Comparison of ENCODE assay signal across 1 cellular context in the genomic region with DNA sequence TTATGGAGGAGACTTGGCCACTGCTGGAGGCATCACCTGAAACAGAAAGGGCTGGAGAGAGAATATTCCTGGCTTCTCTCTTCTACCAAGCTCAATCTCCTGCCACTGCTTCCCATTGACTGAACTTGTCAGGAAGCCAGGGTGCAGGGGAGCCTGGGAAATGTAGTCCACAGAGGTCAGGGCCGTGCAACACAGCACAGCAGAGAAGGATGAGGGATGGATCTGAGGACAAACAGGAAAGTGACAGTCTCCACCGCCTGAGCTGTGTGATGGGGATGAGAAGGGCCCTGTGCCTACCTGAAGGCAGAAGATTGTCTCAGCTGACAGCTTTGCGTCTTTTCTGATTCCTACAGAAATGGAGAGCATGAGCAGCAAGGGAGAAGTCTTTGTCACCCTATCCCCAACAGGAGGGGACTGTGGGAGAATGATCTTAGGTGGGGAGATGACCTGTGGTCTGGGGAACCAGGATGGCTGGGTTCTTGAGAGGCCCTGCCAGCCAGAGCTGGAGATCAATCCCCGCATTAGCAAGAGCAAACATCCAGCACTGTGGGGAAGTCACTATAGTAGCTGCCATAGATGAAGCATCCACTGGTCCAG.
TF ChIP-seq lines count a peak whose summit lies in the region.

No MANE protein-coding gene starts in this region.

TF ChIP-seq in HepG2, 621 proteins besides CTCF, POLR2A, EP300 and RAD21 (continued from another document and continues in another):
- TF ChIP-seq, protein P1, sequence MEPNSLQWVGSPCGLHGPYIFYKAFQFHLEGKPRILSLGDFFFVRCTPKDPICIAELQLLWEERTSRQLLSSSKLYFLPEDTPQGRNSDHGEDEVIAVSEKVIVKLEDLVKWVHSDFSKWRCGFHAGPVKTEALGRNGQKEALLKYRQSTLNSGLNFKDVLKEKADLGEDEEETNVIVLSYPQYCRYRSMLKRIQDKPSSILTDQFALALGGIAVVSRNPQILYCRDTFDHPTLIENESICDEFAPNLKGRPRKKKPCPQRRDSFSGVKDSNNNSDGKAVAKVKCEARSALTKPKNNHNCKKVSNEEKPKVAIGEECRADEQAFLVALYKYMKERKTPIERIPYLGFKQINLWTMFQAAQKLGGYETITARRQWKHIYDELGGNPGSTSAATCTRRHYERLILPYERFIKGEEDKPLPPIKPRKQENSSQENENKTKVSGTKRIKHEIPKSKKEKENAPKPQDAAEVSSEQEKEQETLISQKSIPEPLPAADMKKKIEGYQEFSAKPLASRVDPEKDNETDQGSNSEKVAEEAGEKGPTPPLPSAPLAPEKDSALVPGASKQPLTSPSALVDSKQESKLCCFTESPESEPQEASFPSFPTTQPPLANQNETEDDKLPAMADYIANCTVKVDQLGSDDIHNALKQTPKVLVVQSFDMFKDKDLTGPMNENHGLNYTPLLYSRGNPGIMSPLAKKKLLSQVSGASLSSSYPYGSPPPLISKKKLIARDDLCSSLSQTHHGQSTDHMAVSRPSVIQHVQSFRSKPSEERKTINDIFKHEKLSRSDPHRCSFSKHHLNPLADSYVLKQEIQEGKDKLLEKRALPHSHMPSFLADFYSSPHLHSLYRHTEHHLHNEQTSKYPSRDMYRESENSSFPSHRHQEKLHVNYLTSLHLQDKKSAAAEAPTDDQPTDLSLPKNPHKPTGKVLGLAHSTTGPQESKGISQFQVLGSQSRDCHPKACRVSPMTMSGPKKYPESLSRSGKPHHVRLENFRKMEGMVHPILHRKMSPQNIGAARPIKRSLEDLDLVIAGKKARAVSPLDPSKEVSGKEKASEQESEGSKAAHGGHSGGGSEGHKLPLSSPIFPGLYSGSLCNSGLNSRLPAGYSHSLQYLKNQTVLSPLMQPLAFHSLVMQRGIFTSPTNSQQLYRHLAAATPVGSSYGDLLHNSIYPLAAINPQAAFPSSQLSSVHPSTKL (CRISPR knock-in tag; IDR thresholded peaks at IDR 0.05) = peak; percentile 16; the same call in 1 of the 2 replicates
- no peak; the same call in 1 of the 2 replicates for TF ChIP-seq ISL2 (CRISPR knock-in tag; IDR thresholded peaks at IDR 0.05)
- TF ChIP-seq ZNF891 (CRISPR knock-in tag; IDR thresholded peaks at IDR 0.05) = 0 out of 2 replicates have a peak, but pooled peaks have one; percentile 80
- TF ChIP-seq MEF2D (CRISPR knock-in tag; IDR thresholded peaks at IDR 0.05) = no peak; the same call in none of the 2 replicates
- TF ChIP-seq SKI (IDR thresholded peaks at IDR 0.05; ENCODE audit: partially characterized antibody) = no peak
- 0 out of 2 replicates have a peak, but pooled peaks have one; percentile 57 for TF ChIP-seq GATAD1 (CRISPR knock-in tag; IDR thresholded peaks at IDR 0.05)
- TF ChIP-seq ATRX (CRISPR knock-in tag; IDR thresholded peaks at IDR 0.05; ENCODE audit: borderline replicate concordance) = no peak
- no peak for TF ChIP-seq RFX3 (CRISPR knock-in tag; IDR thresholded peaks at IDR 0.05)
- TF ChIP-seq, protein P2, sequence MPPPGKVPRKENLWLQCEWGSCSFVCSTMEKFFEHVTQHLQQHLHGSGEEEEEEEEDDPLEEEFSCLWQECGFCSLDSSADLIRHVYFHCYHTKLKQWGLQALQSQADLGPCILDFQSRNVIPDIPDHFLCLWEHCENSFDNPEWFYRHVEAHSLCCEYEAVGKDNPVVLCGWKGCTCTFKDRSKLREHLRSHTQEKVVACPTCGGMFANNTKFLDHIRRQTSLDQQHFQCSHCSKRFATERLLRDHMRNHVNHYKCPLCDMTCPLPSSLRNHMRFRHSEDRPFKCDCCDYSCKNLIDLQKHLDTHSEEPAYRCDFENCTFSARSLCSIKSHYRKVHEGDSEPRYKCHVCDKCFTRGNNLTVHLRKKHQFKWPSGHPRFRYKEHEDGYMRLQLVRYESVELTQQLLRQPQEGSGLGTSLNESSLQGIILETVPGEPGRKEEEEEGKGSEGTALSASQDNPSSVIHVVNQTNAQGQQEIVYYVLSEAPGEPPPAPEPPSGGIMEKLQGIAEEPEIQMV (CRISPR knock-in tag; IDR thresholded peaks at IDR 0.05; ENCODE audit: low read depth) = no peak
- TF ChIP-seq SMARCC2 (IDR thresholded peaks at IDR 0.05) = no peak
- TF ChIP-seq, protein P3, sequence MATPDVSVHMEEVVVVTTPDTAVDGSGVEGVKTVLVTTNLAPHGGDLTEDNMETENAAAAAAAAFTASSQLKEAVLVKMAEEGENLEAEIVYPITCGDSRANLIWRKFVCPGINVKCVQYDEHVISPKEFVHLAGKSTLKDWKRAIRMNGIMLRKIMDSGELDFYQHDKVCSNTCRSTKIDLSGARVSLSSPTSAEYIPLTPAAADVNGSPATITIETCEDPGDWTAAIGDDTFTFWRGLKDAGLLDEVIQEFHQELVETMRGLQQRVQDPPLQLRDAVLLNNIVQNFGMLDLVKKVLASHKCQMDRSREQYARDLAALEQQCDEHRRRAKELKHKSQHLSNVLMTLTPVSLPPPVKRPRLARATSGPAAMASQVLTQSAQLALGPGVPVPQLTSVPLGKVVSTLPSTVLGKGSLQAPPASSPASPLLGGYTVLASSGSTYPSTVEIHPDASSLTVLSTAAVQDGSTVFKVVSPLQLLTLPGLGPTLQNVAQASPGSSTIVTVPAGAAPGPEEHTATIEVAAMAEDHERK (CRISPR knock-in tag; IDR thresholded peaks at IDR 0.05; ENCODE audit: low read depth) = no peak
- no peak for TF ChIP-seq ATF7 (IDR thresholded peaks at IDR 0.05)
- TF ChIP-seq ATF7 (CRISPR knock-in tag; IDR thresholded peaks at IDR 0.05) = peak; percentile 82
- TF ChIP-seq MIER3 (CRISPR knock-in tag; IDR thresholded peaks at IDR 0.05; ENCODE audit: borderline replicate concordance) = peak; percentile 72; the same call in 1 of the 2 replicates
- TF ChIP-seq BCL6 (CRISPR knock-in tag; IDR thresholded peaks at IDR 0.05) = peak; percentile 51
- TF ChIP-seq MIER2 (CRISPR knock-in tag; IDR thresholded peaks at IDR 0.05) = peak; percentile 33; the same call in 1 of the 2 replicates
- 0 out of 2 replicates have a peak, but pooled peaks have one; percentile 2 for TF ChIP-seq GFI1 (CRISPR knock-in tag; IDR thresholded peaks at IDR 0.05; ENCODE audit: borderline replicate concordance)
- TF ChIP-seq, protein P4, sequence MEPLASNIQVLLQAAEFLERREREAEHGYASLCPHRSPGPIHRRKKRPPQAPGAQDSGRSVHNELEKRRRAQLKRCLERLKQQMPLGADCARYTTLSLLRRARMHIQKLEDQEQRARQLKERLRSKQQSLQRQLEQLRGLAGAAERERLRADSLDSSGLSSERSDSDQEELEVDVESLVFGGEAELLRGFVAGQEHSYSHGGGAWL (CRISPR knock-in tag; IDR thresholded peaks at IDR 0.05) = 0 out of 2 replicates have a peak, but pooled peaks have one; percentile 77
- no peak for TF ChIP-seq ZNF766 (CRISPR knock-in tag; IDR thresholded peaks at IDR 0.05; ENCODE audit: borderline replicate concordance)
- peak; percentile 35 for TF ChIP-seq YY1 (IDR thresholded peaks at IDR 0.05; ENCODE audit: insufficient read depth, insufficient replicate concordance, low read depth, low read length)
- TF ChIP-seq HCFC1 (IDR thresholded peaks at IDR 0.05; ENCODE audit: low read depth, low read length) = peak; percentile 94
- no peak for TF ChIP-seq ZNF329 (CRISPR knock-in tag; IDR thresholded peaks at IDR 0.05; ENCODE audit: low read depth)
- TF ChIP-seq ZBTB21 (CRISPR knock-in tag; IDR thresholded peaks at IDR 0.05) = no peak; the same call in 1 of the 2 replicates
- TF ChIP-seq, protein P5, sequence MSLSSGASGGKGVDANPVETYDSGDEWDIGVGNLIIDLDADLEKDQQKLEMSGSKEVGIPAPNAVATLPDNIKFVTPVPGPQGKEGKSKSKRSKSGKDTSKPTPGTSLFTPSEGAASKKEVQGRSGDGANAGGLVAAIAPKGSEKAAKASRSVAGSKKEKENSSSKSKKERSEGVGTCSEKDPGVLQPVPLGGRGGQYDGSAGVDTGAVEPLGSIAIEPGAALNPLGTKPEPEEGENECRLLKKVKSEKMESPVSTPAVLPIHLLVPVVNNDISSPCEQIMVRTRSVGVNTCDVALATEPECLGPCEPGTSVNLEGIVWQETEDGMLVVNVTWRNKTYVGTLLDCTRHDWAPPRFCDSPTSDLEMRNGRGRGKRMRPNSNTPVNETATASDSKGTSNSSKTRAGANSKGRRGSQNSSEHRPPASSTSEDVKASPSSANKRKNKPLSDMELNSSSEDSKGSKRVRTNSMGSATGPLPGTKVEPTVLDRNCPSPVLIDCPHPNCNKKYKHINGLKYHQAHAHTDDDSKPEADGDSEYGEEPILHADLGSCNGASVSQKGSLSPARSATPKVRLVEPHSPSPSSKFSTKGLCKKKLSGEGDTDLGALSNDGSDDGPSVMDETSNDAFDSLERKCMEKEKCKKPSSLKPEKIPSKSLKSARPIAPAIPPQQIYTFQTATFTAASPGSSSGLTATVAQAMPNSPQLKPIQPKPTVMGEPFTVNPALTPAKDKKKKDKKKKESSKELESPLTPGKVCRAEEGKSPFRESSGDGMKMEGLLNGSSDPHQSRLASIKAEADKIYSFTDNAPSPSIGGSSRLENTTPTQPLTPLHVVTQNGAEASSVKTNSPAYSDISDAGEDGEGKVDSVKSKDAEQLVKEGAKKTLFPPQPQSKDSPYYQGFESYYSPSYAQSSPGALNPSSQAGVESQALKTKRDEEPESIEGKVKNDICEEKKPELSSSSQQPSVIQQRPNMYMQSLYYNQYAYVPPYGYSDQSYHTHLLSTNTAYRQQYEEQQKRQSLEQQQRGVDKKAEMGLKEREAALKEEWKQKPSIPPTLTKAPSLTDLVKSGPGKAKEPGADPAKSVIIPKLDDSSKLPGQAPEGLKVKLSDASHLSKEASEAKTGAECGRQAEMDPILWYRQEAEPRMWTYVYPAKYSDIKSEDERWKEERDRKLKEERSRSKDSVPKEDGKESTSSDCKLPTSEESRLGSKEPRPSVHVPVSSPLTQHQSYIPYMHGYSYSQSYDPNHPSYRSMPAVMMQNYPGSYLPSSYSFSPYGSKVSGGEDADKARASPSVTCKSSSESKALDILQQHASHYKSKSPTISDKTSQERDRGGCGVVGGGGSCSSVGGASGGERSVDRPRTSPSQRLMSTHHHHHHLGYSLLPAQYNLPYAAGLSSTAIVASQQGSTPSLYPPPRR (CRISPR knock-in tag; IDR thresholded peaks at IDR 0.05; ENCODE audit: borderline replicate concordance) = peak; percentile 41; the same call in 1 of the 2 replicates
- TF ChIP-seq ARID2 (CRISPR knock-in tag; IDR thresholded peaks at IDR 0.05; ENCODE audit: borderline replicate concordance) = no peak
- TF ChIP-seq RCOR2 (CRISPR knock-in tag; IDR thresholded peaks at IDR 0.05) = 0 out of 2 replicates have a peak, but pooled peaks have one; percentile 55
- TF ChIP-seq WIZ (CRISPR knock-in tag; IDR thresholded peaks at IDR 0.05) = no peak
- no peak for TF ChIP-seq KDM5A (IDR thresholded peaks at IDR 0.05; ENCODE audit: borderline replicate concordance, low read length)
- TF ChIP-seq MYC (CRISPR knock-in tag; IDR thresholded peaks at IDR 0.05; ENCODE audit: borderline replicate concordance) = peak; percentile 48; the same call in 1 of the 2 replicates
- TF ChIP-seq RXRB (CRISPR knock-in tag; IDR thresholded peaks at IDR 0.05; ENCODE audit: borderline replicate concordance) = no peak
- no peak for TF ChIP-seq ZNF546 (CRISPR knock-in tag; conservative IDR thresholded peaks at IDR 0.05)
- peak; percentile 62; the same call in 1 of the 2 replicates for TF ChIP-seq ZNF225 (CRISPR knock-in tag; IDR thresholded peaks at IDR 0.05)
- TF ChIP-seq PITX1 (CRISPR knock-in tag; IDR thresholded peaks at IDR 0.05) = no peak
- TF ChIP-seq, protein P6, sequence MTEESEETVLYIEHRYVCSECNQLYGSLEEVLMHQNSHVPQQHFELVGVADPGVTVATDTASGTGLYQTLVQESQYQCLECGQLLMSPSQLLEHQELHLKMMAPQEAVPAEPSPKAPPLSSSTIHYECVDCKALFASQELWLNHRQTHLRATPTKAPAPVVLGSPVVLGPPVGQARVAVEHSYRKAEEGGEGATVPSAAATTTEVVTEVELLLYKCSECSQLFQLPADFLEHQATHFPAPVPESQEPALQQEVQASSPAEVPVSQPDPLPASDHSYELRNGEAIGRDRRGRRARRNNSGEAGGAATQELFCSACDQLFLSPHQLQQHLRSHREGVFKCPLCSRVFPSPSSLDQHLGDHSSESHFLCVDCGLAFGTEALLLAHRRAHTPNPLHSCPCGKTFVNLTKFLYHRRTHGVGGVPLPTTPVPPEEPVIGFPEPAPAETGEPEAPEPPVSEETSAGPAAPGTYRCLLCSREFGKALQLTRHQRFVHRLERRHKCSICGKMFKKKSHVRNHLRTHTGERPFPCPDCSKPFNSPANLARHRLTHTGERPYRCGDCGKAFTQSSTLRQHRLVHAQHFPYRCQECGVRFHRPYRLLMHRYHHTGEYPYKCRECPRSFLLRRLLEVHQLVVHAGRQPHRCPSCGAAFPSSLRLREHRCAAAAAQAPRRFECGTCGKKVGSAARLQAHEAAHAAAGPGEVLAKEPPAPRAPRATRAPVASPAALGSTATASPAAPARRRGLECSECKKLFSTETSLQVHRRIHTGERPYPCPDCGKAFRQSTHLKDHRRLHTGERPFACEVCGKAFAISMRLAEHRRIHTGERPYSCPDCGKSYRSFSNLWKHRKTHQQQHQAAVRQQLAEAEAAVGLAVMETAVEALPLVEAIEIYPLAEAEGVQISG (CRISPR knock-in tag; IDR thresholded peaks at IDR 0.05) = peak; percentile 92
- TF ChIP-seq SRY (CRISPR knock-in tag; IDR thresholded peaks at IDR 0.05) = 0 out of 2 replicates have a peak, but pooled peaks have one; percentile 23
